ENCODE assay signal across 8 cellular contexts in the genomic region with DNA sequence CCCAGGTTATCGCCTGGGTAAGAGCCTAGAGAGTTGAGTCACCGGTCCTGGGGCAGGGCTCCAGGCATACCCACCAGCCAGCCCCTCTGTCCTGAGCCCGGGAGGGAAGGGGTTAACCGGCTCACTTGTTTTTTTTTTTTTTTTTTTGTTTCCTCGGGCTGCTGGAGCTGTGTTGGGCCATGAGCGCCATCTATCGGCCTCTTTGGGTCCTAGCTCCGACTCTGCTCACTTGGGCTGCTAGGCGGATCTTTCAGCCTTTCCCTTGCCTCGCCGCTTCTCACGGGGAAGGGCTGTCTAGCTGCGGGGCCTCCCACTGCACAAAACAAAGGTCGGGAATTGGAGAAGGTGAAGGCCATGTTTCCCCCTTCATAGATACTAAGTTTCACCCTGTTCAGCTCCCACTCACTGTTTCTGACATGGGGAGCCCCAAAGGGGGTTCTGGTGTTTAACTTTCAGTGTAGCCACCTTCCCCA.
DNase-seq lines count a peak whose midpoint lies in the region; ATAC-seq lines count a peak whose summit lies in the region.

No MANE protein-coding gene starts in this region.

- peak; percentile 52 for DNase-seq in DMS153 treated with DMSO at 0.1 percent for 48 hours (lab: John Stamatoyannopoulos, UW; ENCODE audit: unreplicated experiment)
- DNase-seq in NCI-H446 treated with DMSO at 0.1 percent for 48 hours (lab: John Stamatoyannopoulos, UW), result peak; percentile 53
- DNase-seq in activated CD4-positive, alpha-beta T cell treated with anti-CD3 and anti-CD28 coated beads for 1 hour, result peak; percentile 61
- peak; percentile 90 for DNase-seq in cerebellar cortex (ENCODE audit: low spot score)
- peak; percentile 97 for DNase-seq in left kidney (ENCODE audit: low read depth, low spot score)
- DNase-seq in stimulated activated CD4-positive, alpha-beta T cell treated with anti-CD3 and anti-CD28 coated beads, Interleukin-2, amount 100 ng/mL, for 24 hours, result peak; percentile 76 to 82

- ATAC-seq in HG02970 (IDR thresholded peaks at IDR 0.05; ENCODE audit: low FRiP score, unreplicated experiment) (peak; percentile 33), HG03196 (IDR thresholded peaks at IDR 0.05; ENCODE audit: unreplicated experiment) (no peak)
